Comparison of ENCODE assay signal across 20 cellular contexts in genomic region chr3:172132721-172133311, GRCh38.
DNase-seq lines count a peak whose midpoint lies in the region; ATAC-seq and TF ChIP-seq lines count a peak whose summit lies in the region.
"Had no signal": no experiment of that assay in that cellular context is flagged by ENCODE, and none has a peak within 500 bp of the region (broad histone marks: within the 10 kb centered on the region; RNA-seq: fewer than 3 reads in every experiment).

No MANE protein-coding gene starts in this region.

- peak overlapping the region; percentile 100 for H3K27ac ChIP-seq in ACC112 (ENCODE audit: low read depth, low read length)
- H3K27ac ChIP-seq: SJSA1 had no signal

- H3K4me1 Mint-ChIP-seq in T-helper 17 cell (peaks cover 43% of the 10 kb centered on the region), natural killer cell (peaks cover 87% of the 10 kb centered on the region in 2 donors)

- H3K4me3 Mint-ChIP-seq in T-helper 17 cell: no peak overlapping the region
- H3K4me3 Mint-ChIP-seq in natural killer cell: peak overlapping the region; percentile 54
- H3K4me3 Mint-ChIP-seq: activated naive CD8-positive, alpha-beta T cell treated with anti-CD3 and anti-CD28 coated beads for 36 hours; memory B cell had no signal

- peak overlapping the region; percentile 98 for H3K27ac Mint-ChIP-seq in T-helper 17 cell
- peak overlapping the region; percentile 82 to 88 for H3K27ac Mint-ChIP-seq in natural killer cell
- H3K27ac Mint-ChIP-seq: memory B cell had no signal

- no peaks in the 10 kb centered on the region for H3K27me3 ChIP-seq in ACC112 (ENCODE audit: insufficient read depth, low read length)
- H3K27me3 ChIP-seq: SJSA1 had no signal

- no peaks in the 10 kb centered on the region for H3K27me3 Mint-ChIP-seq in T-helper 17 cell
- no peaks in the 10 kb centered on the region for H3K27me3 Mint-ChIP-seq in natural killer cell (ENCODE audit: low read depth in 2 of 2)
- H3K27me3 Mint-ChIP-seq: activated naive CD8-positive, alpha-beta T cell treated with anti-CD3 and anti-CD28 coated beads for 36 hours; memory B cell; naive thymus-derived CD8-positive, alpha-beta T cell had no signal

- H3K4me3 ChIP-seq in ACC112 (ENCODE audit: low read depth, low read length): no peak overlapping the region
- H3K4me3 ChIP-seq: coronary artery, SJSA1 had no signal

- H3K36me3 Mint-ChIP-seq in T-helper 17 cell (ENCODE audit: low read depth): peaks cover 2% of the 10 kb centered on the region
- no peaks in the 10 kb centered on the region for H3K36me3 Mint-ChIP-seq in natural killer cell

- in situ Hi-C loops in GM13976 (cut with MboI; ENCODE audit: low sequenced_read_pairs, unreplicated experiment): no loop called here

- H3K9me3 ChIP-seq in T-helper 17 cell (ENCODE audit: control insufficient read depth, low read length, poor library complexity, severe bottlenecking): no peaks in the 10 kb centered on the region
- H3K9me3 ChIP-seq: SJSA1 had no signal

- no peak overlapping the region for H2AFZ ChIP-seq in ACC112 (ENCODE audit: low read length, unreplicated experiment)

- peaks cover 84% of the 10 kb centered on the region for H3K79me2 ChIP-seq in ACC112 (ENCODE audit: control insufficient read depth, insufficient read depth, low read length, unreplicated experiment)

- peaks cover 27% of the 10 kb centered on the region for H3K36me3 ChIP-seq in ACC112 (ENCODE audit: insufficient read depth, low read length)

- intact Hi-C loops in natural killer cell (cut with micrococcal nuclease): loop anchor here (1.0 to 5.0 kb wide), 5 partner anchors 14 to 79 kb away; no protein-coding TSS in a partner anchor

- TF ChIP-seq CTCF in natural killer cell (IDR thresholded peaks at IDR 0.05) (no peak), GM13976 (IDR thresholded peaks at IDR 0.05; ENCODE audit: borderline replicate concordance, control extremely low read depth, extremely low read depth, insufficient read depth, missing control alignments) (no peak)

- ATAC-seq in GM21390 (IDR thresholded peaks at IDR 0.05; ENCODE audit: unreplicated experiment): peak; percentile 38
- ATAC-seq in T-helper 17 cell: no peak
- ATAC-seq in natural killer cell: no peak
- no peak for ATAC-seq in HG02884 (IDR thresholded peaks at IDR 0.05; ENCODE audit: unreplicated experiment)
- ATAC-seq: PC-3 had no signal

- DNase-seq in T-helper 17 cell (no peak), natural killer cell (no peak), hypothalamus (lab: John Stamatoyannopoulos, UW) (no peak), GM13976 (ENCODE audit: low spot score) (no peak), NCI-H748 treated with DMSO at 0.1 percent for 48 hours (lab: John Stamatoyannopoulos, UW) (no peak)
- DNase-seq: activated CD4-positive, CD25-positive, alpha-beta regulatory T cell; activated CD8-positive, alpha-beta memory T cell treated with anti-CD3 and anti-CD28 coated beads for 24 hours; activated naive CD8-positive, alpha-beta T cell treated with anti-CD3 and anti-CD28 coated beads for 36 hours; NCI-H146; NCI-H82; PC-3; posterior cingulate gyrus; stimulated activated CD4-positive, alpha-beta T cell treated with anti-CD3 and anti-CD28 coated beads, Interleukin-4, amount 100 ng/mL, for 1 hour had no signal

- no peaks in the 10 kb centered on the region for H3K9me3 Mint-ChIP-seq in natural killer cell
- H3K9me3 Mint-ChIP-seq: memory B cell; naive thymus-derived CD8-positive, alpha-beta T cell had no signal

- peaks cover 92% of the 10 kb centered on the region for H3K4me1 ChIP-seq in ACC112 (ENCODE audit: control insufficient read depth, insufficient read depth, low read length, unreplicated experiment)
